Comparison of ENCODE assay signal across 10 cellular contexts in the genomic region with DNA sequence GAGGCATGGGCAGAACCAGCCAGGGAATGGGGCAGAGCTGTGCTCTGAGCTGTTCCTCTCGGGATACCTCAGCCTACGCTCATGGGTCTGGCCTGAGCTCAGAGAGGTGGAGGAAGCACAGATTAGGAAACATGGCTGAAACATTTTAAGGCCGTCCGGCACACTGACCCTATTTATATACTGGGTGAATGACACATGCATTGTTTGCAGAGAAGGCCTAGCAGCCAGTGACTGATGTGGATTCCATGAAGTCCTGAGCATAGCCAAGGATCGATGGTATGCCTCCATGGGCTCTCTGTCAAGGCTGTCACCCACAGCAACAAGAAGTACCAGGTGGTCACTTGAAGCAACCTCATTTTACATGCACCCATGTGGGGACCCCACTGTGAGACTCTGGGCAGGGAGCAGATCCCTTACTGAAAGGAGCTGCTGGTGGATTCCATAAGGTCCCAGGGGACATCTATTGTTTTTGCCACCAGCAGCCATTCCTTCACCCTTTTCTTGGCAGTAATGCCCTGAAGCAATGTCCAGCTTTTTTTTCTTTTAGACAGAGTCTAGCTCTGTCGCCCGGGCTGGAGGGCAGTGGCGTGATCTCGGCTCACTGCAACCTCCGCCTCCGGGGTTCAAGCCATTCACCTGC. TPM values are rescaled to one million over a fixed set of nuclear protein-coding genes. Genes with fewer than 3 reads are reported as not detected.
A peak's percentile ranks its signal among the peaks of the same experiment; 100 is the strongest.
DNase-seq lines count a peak whose midpoint lies in the region; ATAC-seq and TF ChIP-seq lines count a peak whose summit lies in the region.
"Had no signal": no experiment of that assay in that cellular context is flagged by ENCODE, and none has a peak within 500 bp of the region (broad histone marks: within the 10 kb centered on the region; RNA-seq: fewer than 3 reads in every experiment).

No MANE protein-coding gene starts in this region.

- H3K4me1 ChIP-seq in Caco-2 = peaks cover 11% of the 10 kb centered on the region

- H3K4me1 Mint-ChIP-seq in Caco-2 (ENCODE audit: low read depth, unreplicated experiment) (peaks cover 12% of the 10 kb centered on the region), naive B cell (peaks cover 52 to 70% (median 54%) of the 10 kb centered on the region in 3 donors)
- peaks cover 33% of the 10 kb centered on the region for H3K4me1 Mint-ChIP-seq in central memory CD8-positive, alpha-beta T cell

- BruUV-seq in Caco-2 (replicated peaks; lab: Mats Ljungman, UMichigan) = no TSS peak

- TF ChIP-seq CTCF in Caco-2 (IDR thresholded peaks at IDR 0.05; ENCODE audit: insufficient read depth in 1 of 2, low read depth in 1 of 2, low read length in 1 of 2, severe bottlenecking in 1 of 2, unreplicated experiment in 1 of 2) = no peak
- no peak for TF ChIP-seq CTCF in dorsolateral prefrontal cortex (IDR thresholded peaks at IDR 0.05 in 54 of 56, conservative IDR thresholded peaks at IDR 0.05 in 2 of 56; ENCODE audit: low read depth in 1 of 56, partially characterized antibody in 56 of 56)

- no peaks in the 10 kb centered on the region for H3K9me3 Mint-ChIP-seq in Caco-2 (ENCODE audit: unreplicated experiment)
- no peaks in the 10 kb centered on the region for H3K9me3 Mint-ChIP-seq in central memory CD8-positive, alpha-beta T cell
- peaks cover 0 to 4% (median 2%) of the 10 kb centered on the region in 7 donors for H3K9me3 Mint-ChIP-seq in naive B cell

- H3K36me3 Mint-ChIP-seq in Caco-2 (ENCODE audit: insufficient read depth, unreplicated experiment) (peaks cover 41% of the 10 kb centered on the region), naive B cell (peaks cover 7 to 9% of the 10 kb centered on the region in 2 donors)
- H3K36me3 Mint-ChIP-seq in central memory CD8-positive, alpha-beta T cell (ENCODE audit: insufficient read depth) = peaks cover 34% of the 10 kb centered on the region

- no peaks in the 10 kb centered on the region for H3K27me3 ChIP-seq in Caco-2 (replicated peaks; ENCODE audit: control insufficient read depth, insufficient read depth, low read length)
- no peaks in the 10 kb centered on the region for H3K27me3 ChIP-seq in dorsolateral prefrontal cortex
- H3K27me3 ChIP-seq: adrenal gland had no signal

- H3K4me3 Mint-ChIP-seq in Caco-2 (ENCODE audit: unreplicated experiment) (no peak overlapping the region), naive B cell (peak overlapping the region in 2 of 8 donors; percentile 44 to 76)
- H3K4me3 Mint-ChIP-seq in central memory CD8-positive, alpha-beta T cell = no peak overlapping the region

- H3K36me3 ChIP-seq in Caco-2 (ENCODE audit: control insufficient read depth, insufficient read depth, low read length) = peaks cover 3% of the 10 kb centered on the region

- ATAC-seq in central memory CD8-positive, alpha-beta T cell (replicated peaks; ENCODE audit: extremely low read depth, poor library complexity, severe bottlenecking) = no peak
- ATAC-seq in naive B cell (ENCODE audit: low read depth in 2 of 2) = no peak
- ATAC-seq in HG02571 (IDR thresholded peaks at IDR 0.05; ENCODE audit: unreplicated experiment) = no peak
- ATAC-seq in HG02759 (IDR thresholded peaks at IDR 0.05; ENCODE audit: unreplicated experiment) = no peak

- no peak overlapping the region for H3K4me3 ChIP-seq in Caco-2 (ENCODE audit: low read depth, low read length)
- no peak overlapping the region for H3K4me3 ChIP-seq in dorsolateral prefrontal cortex
- H3K4me3 ChIP-seq: adrenal gland had no signal

- intact Hi-C loops in Caco-2 (cut with micrococcal nuclease; ENCODE audit: unreplicated experiment) (loop anchor here (10.0 kb wide), 1 partner anchor 68 kb away; the partner anchor contains the start of genes COPS7B and PDE6D), dorsolateral prefrontal cortex (cut with DNase I) (loop anchor here (5.0 to 10.0 kb wide), 2 partner anchors 66 to 202 kb away; partner anchors contain the start of gene PDE6D (in 1 of the 2))

- POLR2A ChIA-PET in Caco-2 (lab: Charles Lee) = no interaction called here

- CTCF ChIA-PET in Caco-2 (lab: Charles Lee) = no interaction called here

- DNase-seq in Caco-2 (no peak), HK-2 (ENCODE audit: unreplicated experiment) (peak; percentile 5), naive B cell (peak; percentile 20), dorsolateral prefrontal cortex (no peak), pons (ENCODE audit: low spot score) (no peak)
- DNase-seq in central memory CD8-positive, alpha-beta T cell (ENCODE audit: low spot score in 2 of 2) = no peak
- DNase-seq: activated CD4-positive, alpha-beta T cell treated with anti-CD3 and anti-CD28 coated beads, Interleukin-2, amount 50 U/mL, for 4 hours had no signal

- no peaks in the 10 kb centered on the region for H3K27me3 Mint-ChIP-seq in Caco-2 (ENCODE audit: insufficient read depth, unreplicated experiment)
- H3K27me3 Mint-ChIP-seq in central memory CD8-positive, alpha-beta T cell = no peaks in the 10 kb centered on the region
- H3K27me3 Mint-ChIP-seq in naive B cell = peaks cover 0 to 5% (median 0%) of the 10 kb centered on the region in 3 donors

- peak overlapping the region in 5 of 59 donors; percentile 2 to 41 (median 16) for H3K27ac ChIP-seq in dorsolateral prefrontal cortex

- H3K9me3 ChIP-seq in Caco-2 = no peaks in the 10 kb centered on the region
- H3K9me3 ChIP-seq: adrenal gland had no signal

- H3K27ac Mint-ChIP-seq in Caco-2 (ENCODE audit: unreplicated experiment) = peak overlapping the region; percentile 59
- peak overlapping the region; percentile 86 for H3K27ac Mint-ChIP-seq in central memory CD8-positive, alpha-beta T cell (ENCODE audit: low read depth)
- peak overlapping the region; percentile 70 to 100 (median 86) for H3K27ac Mint-ChIP-seq in naive B cell

RNA-seq across cellular contexts. Expression of gene PTMA, which starts 8.4 kb away (rescaled TPM):
- total RNA-seq in Caco-2 (2022) (597 and 669 TPM in 2 replicates), dorsolateral prefrontal cortex (1,000 to 10,000 TPM in 1 of 120 experiments, 100 to 1,000 TPM in 119; 326 to 1,103 (median 509) TPM)
- polyA plus RNA-seq in naive B cell (ENCODE audit: low read depth in 6 of 6) = 1,000 to 10,000 TPM; 1,295 to 2,538 (median 2,137) TPM

Comparison
In these comparisons a context has a peak if more than half of its experiments do, and no peak if none do; other contexts are left out.
1. DNase-seq: peak in HK-2 (single experiment) and naive B cell (single experiment); none in Caco-2 (0 of 2), central memory CD8-positive, alpha-beta T cell (0 of 2), dorsolateral prefrontal cortex (0 of 10) and pons (single experiment).
2. Peak in every context shown above with its lines, with median percentiles within 50 percentile points of each other: H3K27ac Mint-ChIP-seq.